11 cellular contexts compared by ENCODE assay signal in the genomic region with DNA sequence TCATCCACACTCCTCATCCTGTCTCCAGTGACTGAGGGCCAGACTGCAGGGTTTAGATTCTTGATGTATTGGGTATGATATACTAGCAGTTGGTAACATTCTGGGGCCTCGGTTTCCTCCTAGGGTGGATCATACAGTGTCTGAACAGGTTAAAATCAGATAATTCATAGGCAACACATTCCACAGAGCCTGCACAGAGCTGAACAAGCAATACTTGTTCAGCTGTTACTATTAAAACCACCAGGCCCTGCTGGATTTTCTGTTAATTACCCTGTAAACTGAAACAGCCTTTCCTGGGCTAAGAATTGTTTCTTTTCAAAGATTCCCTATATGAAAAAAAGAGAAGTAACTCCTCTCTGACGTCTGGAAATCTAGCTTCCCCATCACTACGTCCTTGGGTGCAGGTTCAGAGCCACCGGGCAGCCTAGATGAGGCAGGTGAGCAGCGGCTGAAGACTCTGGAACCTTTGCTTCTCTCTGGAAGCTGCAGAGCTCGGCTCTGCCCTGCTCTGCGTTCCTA. TPM values are rescaled to one million over a fixed set of nuclear protein-coding genes. Genes with fewer than 3 reads are reported as not detected.
DNase-seq lines count a peak whose midpoint lies in the region; ATAC-seq and TF ChIP-seq lines count a peak whose summit lies in the region.
"Had no signal": no experiment of that assay in that cellular context is flagged by ENCODE, and none has a peak within 500 bp of the region (broad histone marks: within the 10 kb centered on the region; RNA-seq: fewer than 3 reads in every experiment).

No MANE protein-coding gene starts in this region.

- in situ Hi-C loops in mammary epithelial cell (cut with MboI; ENCODE audit: low sequenced_read_pairs in 2 of 2), result no loop called here

- 68% methylated on average over 7 of the region's 7 CpGs for WGBS in mammary epithelial cell (ENCODE audit: low coverage, missing lambda C conversion rate)

- H3K4me3 ChIP-seq in mammary epithelial cell (replicated peaks in 1 of 3; ENCODE audit: insufficient read depth in 1 of 3, low read depth in 2 of 3, low read length in 3 of 3) (no peak overlapping the region), retinal pigment epithelial cell (ENCODE audit: low read length) (peak overlapping the region; percentile 70)

- peaks cover 7% of the 10 kb centered on the region for H3K4me1 ChIP-seq in mammary epithelial cell (ENCODE audit: insufficient read depth, low read length)

- ATAC-seq in GM18868 (IDR thresholded peaks at IDR 0.05; ENCODE audit: unreplicated experiment) (peak; percentile 1), HG03280 (IDR thresholded peaks at IDR 0.05; ENCODE audit: unreplicated experiment) (no peak)

- no peak overlapping the region for H3K4me2 ChIP-seq in mammary epithelial cell (ENCODE audit: insufficient read depth, low read depth, low read length)

- DNase-seq in mammary epithelial cell (no peak), inferior parietal cortex (ENCODE audit: extremely low spot score) (peak; percentile 29), retinal pigment epithelial cell (ENCODE audit: low read depth) (no peak), NCI-H187 treated with DMSO at 0.1 percent for 48 hours (lab: John Stamatoyannopoulos, UW) (no peak), cerebellar cortex (ENCODE audit: low spot score) (no peak)
- DNase-seq in activated CD4-positive, alpha-beta T cell treated with anti-CD3 and anti-CD28 coated beads for 1 hour, result no peak
- DNase-seq: AML-193; HCEC 1CT; stimulated activated CD4-positive, alpha-beta T cell treated with anti-CD3 and anti-CD28 coated beads, Interleukin-4, amount 100 ng/mL, for 24 hours had no signal

- H3K9me3 ChIP-seq in mammary epithelial cell (replicated peaks; ENCODE audit: insufficient read depth, low read length), result no peaks in the 10 kb centered on the region

- dilution Hi-C loops in mammary epithelial cell (cut with HindIII; ENCODE audit: low sequenced_read_pairs), result no loop called here

- peak overlapping the region; percentile 74 for H2AFZ ChIP-seq in mammary epithelial cell (ENCODE audit: low read depth, low read length)

- no peak overlapping the region for H3K27ac ChIP-seq in mammary epithelial cell (ENCODE audit: insufficient read depth, low read depth, low read length)

- TF ChIP-seq CTCF in mammary epithelial cell (conservative IDR thresholded peaks at IDR 0.05 in 1 of 2, IDR thresholded peaks at IDR 0.05 in 1 of 2; ENCODE audit: extremely low read depth in 1 of 2, insufficient read depth in 1 of 2, low read depth in 1 of 2, low read length in 2 of 2) (no peak), retinal pigment epithelial cell (conservative IDR thresholded peaks at IDR 0.05; ENCODE audit: low read depth, low read length) (no peak)

- intact Hi-C loops in mammary epithelial cell (cut with micrococcal nuclease), result no loop called here

- H3K27me3 ChIP-seq in mammary epithelial cell (ENCODE audit: insufficient read depth, low read length), result peaks cover 21% of the 10 kb centered on the region

- no peak overlapping the region for H3K9ac ChIP-seq in mammary epithelial cell (ENCODE audit: insufficient read depth, low read length)

- H3K36me3 ChIP-seq in mammary epithelial cell (ENCODE audit: insufficient read depth, low read length), result no peaks in the 10 kb centered on the region

- no peaks in the 10 kb centered on the region for H4K20me1 ChIP-seq in mammary epithelial cell (ENCODE audit: insufficient read depth, low read length)

- H3K79me2 ChIP-seq in mammary epithelial cell (ENCODE audit: insufficient read depth, low read length), result no peaks in the 10 kb centered on the region

- CTCF ChIA-PET in mammary epithelial cell (lab: Charles Lee; ENCODE audit: low non-redundant PET), result no interaction called here

- no TSS peak for BruUV-seq in mammary epithelial cell (replicated peaks; lab: Mats Ljungman, UMichigan)

RNA-seq across cellular contexts. Expression of a gene that starts 0.9 kb away (rescaled TPM):
- 100 to 1,000 TPM in 1 of 2 donors, 10 to 100 TPM in 1; 97.0 to 157 TPM for total RNA-seq in mammary epithelial cell
- polyA plus RNA-seq in mammary epithelial cell, result 22.4 TPM
- 87.6 TPM for polyA minus RNA-seq in mammary epithelial cell
